Comparison of ENCODE assay signal across 9 cellular contexts in the genomic region with DNA sequence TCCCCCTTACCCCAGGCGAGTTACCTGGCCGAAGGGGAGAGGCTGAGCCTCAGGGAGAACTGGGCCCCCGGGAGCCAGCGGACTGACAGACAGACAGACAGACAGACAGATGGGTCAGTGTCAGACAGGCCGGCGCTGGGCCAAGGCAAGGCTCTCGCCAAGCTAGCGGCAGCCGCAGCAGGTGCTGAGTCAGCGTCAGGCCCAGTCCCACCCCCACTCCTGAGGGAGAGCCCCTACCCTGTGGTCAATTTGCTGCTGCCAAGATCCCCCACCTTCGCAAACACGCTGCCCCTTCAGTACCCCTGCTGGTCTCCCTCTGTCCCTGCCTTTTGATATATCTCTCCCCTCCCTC. TPM values are rescaled to one million over a fixed set of nuclear protein-coding genes. Genes with fewer than 3 reads are reported as not detected.
DNase-seq lines count a peak whose midpoint lies in the region; ATAC-seq and TF ChIP-seq lines count a peak whose summit lies in the region.
"Had no signal": no experiment of that assay in that cellular context is flagged by ENCODE, and none has a peak within 500 bp of the region (broad histone marks: within the 10 kb centered on the region; RNA-seq: fewer than 3 reads in every experiment).

No MANE protein-coding gene starts in this region.

- peak overlapping the region; percentile 92 for H3K4me2 ChIP-seq in mammary epithelial cell (ENCODE audit: insufficient read depth, low read depth, low read length)

- peak overlapping the region; percentile 63 for H2AFZ ChIP-seq in mammary epithelial cell (ENCODE audit: low read depth, low read length)

- H3K27me3 ChIP-seq in mammary epithelial cell (ENCODE audit: insufficient read depth, low read length) = no peaks in the 10 kb centered on the region

- H3K27ac ChIP-seq in mammary epithelial cell (ENCODE audit: insufficient read depth, low read depth, low read length) = no peak overlapping the region

- BruUV-seq in mammary epithelial cell (replicated peaks; lab: Mats Ljungman, UMichigan) = no TSS peak

- CTCF ChIA-PET in mammary epithelial cell (lab: Charles Lee; ENCODE audit: low non-redundant PET) = no interaction called here

- peaks cover 0 to 1% (median 0%) of the 10 kb centered on the region in 7 donors for H3K9me3 Mint-ChIP-seq in naive B cell

- no peak for TF ChIP-seq CTCF in mammary epithelial cell (conservative IDR thresholded peaks at IDR 0.05 in 1 of 2, IDR thresholded peaks at IDR 0.05 in 1 of 2; ENCODE audit: extremely low read depth in 1 of 2, insufficient read depth in 1 of 2, low read depth in 1 of 2, low read length in 2 of 2)

- H3K4me1 Mint-ChIP-seq in naive B cell = peaks cover 39 to 58% (median 58%) of the 10 kb centered on the region in 3 donors

- dilution Hi-C loops in mammary epithelial cell (cut with HindIII; ENCODE audit: low sequenced_read_pairs) = no loop called here

- no peak for ATAC-seq in naive B cell (ENCODE audit: low read depth in 2 of 2)

- intact Hi-C loops in mammary epithelial cell (cut with micrococcal nuclease) = no loop called here

- H3K27ac Mint-ChIP-seq in naive B cell = no peak overlapping the region

- peaks cover 41 to 79% (median 75%) of the 10 kb centered on the region in 3 donors for H3K27me3 Mint-ChIP-seq in naive B cell

- H3K79me2 ChIP-seq in mammary epithelial cell (ENCODE audit: insufficient read depth, low read length) = peaks cover 30% of the 10 kb centered on the region

- H3K4me3 ChIP-seq in mammary epithelial cell (replicated peaks in 1 of 3; ENCODE audit: insufficient read depth in 1 of 3, low read depth in 2 of 3, low read length in 3 of 3) = peak overlapping the region in 2 of 3 experiments; percentile 50 to 76

- DNase-seq in Daoy (ENCODE audit: low read depth) = peak; percentile 73
- DNase-seq in NCI-H2227 (lab: John Stamatoyannopoulos, UW; ENCODE audit: unreplicated experiment) = peak; percentile 65
- DNase-seq in mammary epithelial cell = peak; percentile 45
- no peak for DNase-seq in naive B cell
- DNase-seq in putamen (ENCODE audit: low spot score) = no peak
- no peak for DNase-seq in T1000 (lab: John Stamatoyannopoulos, UW)
- no peak for DNase-seq in retina
- DNase-seq in A172 (ENCODE audit: low spot score) = no peak

- peaks cover 0 to 32% of the 10 kb centered on the region in 2 donors for H3K36me3 Mint-ChIP-seq in naive B cell

- H3K4me1 ChIP-seq in mammary epithelial cell (ENCODE audit: insufficient read depth, low read length) = peaks cover 73% of the 10 kb centered on the region

- no peaks in the 10 kb centered on the region for H3K36me3 ChIP-seq in mammary epithelial cell (ENCODE audit: insufficient read depth, low read length)

- no peak overlapping the region for H3K9ac ChIP-seq in mammary epithelial cell (ENCODE audit: insufficient read depth, low read length)

- peak overlapping the region in 6 of 8 donors; percentile 76 to 87 (median 82) for H3K4me3 Mint-ChIP-seq in naive B cell

- H3K9me3 ChIP-seq in mammary epithelial cell (replicated peaks; ENCODE audit: insufficient read depth, low read length) = no peaks in the 10 kb centered on the region

- in situ Hi-C loops in mammary epithelial cell (cut with MboI; ENCODE audit: low sequenced_read_pairs in 2 of 2) = no loop called here

- WGBS in mammary epithelial cell (ENCODE audit: low coverage, missing lambda C conversion rate) = 27% methylated on average over 2 of the region's 12 CpGs

- no peaks in the 10 kb centered on the region for H4K20me1 ChIP-seq in mammary epithelial cell (ENCODE audit: insufficient read depth, low read length)

RNA-seq across cellular contexts. Expression of a gene that starts 1.5 kb away (rescaled TPM):
- total RNA-seq in Daoy (2014; rRNA removed; shearing (Covaris generic)) = 1.5 and 3.0 TPM in 2 replicates
- total RNA-seq in mammary epithelial cell = 10 to 100 TPM; 11.2 to 20.2 TPM
- polyA plus RNA-seq in mammary epithelial cell (16.8 TPM), naive B cell (ENCODE audit: low read depth in 6 of 6) (under 1 TPM in 1 of 6 donors, not detected in 5; 0.16 TPM)
- 13.5 TPM for polyA minus RNA-seq in mammary epithelial cell
- 0.89 TPM in 1 of 2 replicates, not detected in the other for total RNA-seq in A172 (2014; rRNA removed; shearing (Covaris generic))
- polyA plus RNA-seq: IgD-negative memory B cell had no signal

RNA-seq across cellular contexts. Expression of a gene that starts 4.1 kb away (rescaled TPM):
- 7.0 and 8.6 TPM in 2 replicates for total RNA-seq in Daoy (2014; rRNA removed; shearing (Covaris generic))
- total RNA-seq in mammary epithelial cell = 10 to 100 TPM; 30.2 to 35.4 TPM
- polyA plus RNA-seq in mammary epithelial cell = 33.8 TPM
- 10.9 TPM for polyA minus RNA-seq in mammary epithelial cell
- 10 to 100 TPM; 12.6 to 21.6 (median 15.6) TPM for polyA plus RNA-seq in naive B cell (ENCODE audit: low read depth in 6 of 6)
- total RNA-seq in A172 (2014; rRNA removed; shearing (Covaris generic)) = 14.1 and 20.2 TPM in 2 replicates

RNA-seq across cellular contexts. Expression of a gene that starts 5.6 kb away (rescaled TPM):
- total RNA-seq in Daoy (2014; rRNA removed; shearing (Covaris generic)) = 2.3 and 6.6 TPM in 2 replicates
- 10 to 100 TPM; 14.5 to 16.0 TPM for total RNA-seq in mammary epithelial cell
- 12.0 TPM for polyA plus RNA-seq in mammary epithelial cell
- polyA minus RNA-seq in mammary epithelial cell = 19.2 TPM
- 10 to 100 TPM in 5 of 6 donors, 1 to 10 TPM in 1; 9.6 to 19.8 (median 13.5) TPM for polyA plus RNA-seq in naive B cell (ENCODE audit: low read depth in 6 of 6)
- total RNA-seq in A172 (2014; rRNA removed; shearing (Covaris generic)) = 2.5 and 7.4 TPM in 2 replicates

RNA-seq across cellular contexts. Expression of a gene that starts 12.1 kb away (rescaled TPM):
- not detected in 2 replicates for total RNA-seq in Daoy (2014; rRNA removed; shearing (Covaris generic))
- total RNA-seq in mammary epithelial cell = not detected
- polyA plus RNA-seq in mammary epithelial cell (not detected), naive B cell (ENCODE audit: low read depth in 6 of 6) (not detected)
- polyA minus RNA-seq in mammary epithelial cell = not detected
- not detected in 2 replicates for total RNA-seq in A172 (2014; rRNA removed; shearing (Covaris generic))
- polyA plus RNA-seq: IgD-negative memory B cell had no signal

RNA-seq across cellular contexts. Expression of a gene that starts 15.4 kb away (rescaled TPM):
- not detected in 2 replicates for total RNA-seq in Daoy (2014; rRNA removed; shearing (Covaris generic))
- not detected for total RNA-seq in mammary epithelial cell
- polyA plus RNA-seq in mammary epithelial cell (not detected), naive B cell (ENCODE audit: low read depth in 6 of 6) (not detected)
- polyA minus RNA-seq in mammary epithelial cell = not detected
- not detected in 2 replicates for total RNA-seq in A172 (2014; rRNA removed; shearing (Covaris generic))
- polyA plus RNA-seq: IgD-negative memory B cell had no signal

Comparison
In these comparisons a context has a peak if more than half of its experiments do, and no peak if none do; other contexts are left out.
1. DNase-seq: peak in Daoy (single experiment), NCI-H2227 (single experiment) and mammary epithelial cell (single experiment); none in naive B cell (single experiment), putamen (single experiment), T1000 (single experiment), retina (single experiment) and A172 (single experiment).